In genomic region chr3:153052096-153052460, GRCh38 we compare ENCODE assay signal across 8 cellular contexts.
DNase-seq lines count a peak whose midpoint lies in the region; ATAC-seq and TF ChIP-seq lines count a peak whose summit lies in the region.

No MANE protein-coding gene starts in this region.

- H3K9me3 ChIP-seq in MG63 (no peaks in the 10 kb centered on the region), mucosa of rectum (ENCODE audit: control insufficient read depth in 2 of 2, low read length in 2 of 2) (no peaks in the 10 kb centered on the region), upper lobe of right lung (no peaks in the 10 kb centered on the region)

- peak overlapping the region; percentile 43 to 74 for H3K27ac ChIP-seq in mucosa of rectum (ENCODE audit: low read depth in 2 of 2, low read length in 2 of 2)
- no peak overlapping the region for H3K27ac ChIP-seq in upper lobe of right lung

- H3K4me3 ChIP-seq in MG63 (no peak overlapping the region), cardiac fibroblast (replicated peaks in 1 of 2; ENCODE audit: low read depth in 2 of 2, low read length in 2 of 2) (no peak overlapping the region), mucosa of rectum (ENCODE audit: low read length in 2 of 2) (no peak overlapping the region), upper lobe of right lung (no peak overlapping the region)

- H3K4me1 ChIP-seq in mucosa of rectum (ENCODE audit: control insufficient read depth in 2 of 2, insufficient read depth in 2 of 2, low read length in 2 of 2) = peaks cover 0 to 10% of the 10 kb centered on the region in 2 donors
- no peaks in the 10 kb centered on the region for H3K4me1 ChIP-seq in upper lobe of right lung

- H3K27me3 ChIP-seq in MG63 (no peaks in the 10 kb centered on the region), mucosa of rectum (ENCODE audit: control insufficient read depth in 2 of 2, insufficient read depth in 2 of 2, low read length in 2 of 2) (no peaks in the 10 kb centered on the region), upper lobe of right lung (no peaks in the 10 kb centered on the region)

- H3K36me3 ChIP-seq in MG63 (no peaks in the 10 kb centered on the region), mucosa of rectum (ENCODE audit: control insufficient read depth in 2 of 2, insufficient read depth in 2 of 2, low read length in 2 of 2) (no peaks in the 10 kb centered on the region), upper lobe of right lung (no peaks in the 10 kb centered on the region)

- DNase-seq in AG20443 (ENCODE audit: low spot score) (peak; percentile 74), MG63 (peak; percentile 94), cardiac fibroblast (ENCODE audit: low read depth in 2 of 2) (peak; percentile 86 to 94), upper lobe of right lung (no peak), iPS-NIHi7 (ENCODE audit: extremely low spot score) (no peak), SKM-1 treated with dmso at 0.1 percent for 144 hours (lab: John Stamatoyannopoulos, UW; ENCODE audit: unreplicated experiment) (no peak), hippocampal formation (lab: John Stamatoyannopoulos, UW) (no peak)

- no peak for TF ChIP-seq CTCF in cardiac fibroblast (IDR thresholded peaks at IDR 0.05; ENCODE audit: low read depth, low read length)
- no peak for TF ChIP-seq CTCF in upper lobe of right lung (IDR thresholded peaks at IDR 0.05)

- no peak for ATAC-seq in upper lobe of right lung

- no peak overlapping the region for H3K9ac ChIP-seq in mucosa of rectum (ENCODE audit: low read depth in 1 of 2, low read length in 2 of 2)

- intact Hi-C loops in upper lobe of right lung (cut with DNase I) = no loop called here

Comparison
In these comparisons a context has a peak if more than half of its experiments do, and no peak if none do; other contexts are left out.
1. DNase-seq: peak in AG20443 (single experiment), MG63 (single experiment) and cardiac fibroblast (2 of 2); none in upper lobe of right lung (single experiment), iPS-NIHi7 (single experiment), SKM-1 treated with dmso at 0.1 percent for 144 hours (single experiment) and hippocampal formation (0 of 2).